ENCODE assay signal across 8 cellular contexts in the genomic region with DNA sequence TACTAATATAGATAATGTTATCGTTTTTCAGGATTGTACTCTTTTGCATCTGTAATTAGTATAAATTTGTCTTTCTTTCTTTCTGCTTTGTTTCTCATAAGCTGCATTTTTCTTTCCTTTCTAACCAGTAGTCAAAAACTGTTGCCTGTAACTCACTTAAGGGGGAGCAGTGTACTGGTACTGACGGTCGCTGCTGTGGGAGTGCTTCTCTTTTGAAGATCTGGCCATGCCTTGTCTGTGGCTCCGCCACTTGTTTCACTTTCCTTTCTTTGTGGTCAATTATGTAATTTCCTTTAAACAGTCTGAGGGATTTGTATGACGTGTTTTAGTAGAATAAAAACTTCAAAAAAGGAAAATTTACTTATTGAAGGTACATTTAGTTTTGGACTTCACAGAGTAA. TPM values are rescaled to one million over a fixed set of nuclear protein-coding genes. Genes with fewer than 3 reads are reported as not detected.
DNase-seq lines count a peak whose midpoint lies in the region; ATAC-seq and TF ChIP-seq lines count a peak whose summit lies in the region.

No MANE protein-coding gene starts in this region.

- no peaks in the 10 kb centered on the region for H3K4me1 Mint-ChIP-seq in H9

- no peak overlapping the region for H2BK120ac ChIP-seq in H9 (ENCODE audit: low read depth, low read length, poor library complexity, severe bottlenecking)

- intact Hi-C loops in PC-9 (cut with micrococcal nuclease; ENCODE audit: unreplicated experiment), result no loop called here

- TF ChIP-seq CTCF in GM12874 (IDR thresholded peaks at IDR 0.05; ENCODE audit: insufficient read depth, low read depth, low read length) (0 out of 2 replicates have a peak, but pooled peaks have one; percentile 17), OCI-LY3 (IDR thresholded peaks at IDR 0.05; ENCODE audit: low read depth, low read length) (peak; percentile 36), PC-9 (conservative IDR thresholded peaks at IDR 0.05) (no peak), H9 (conservative IDR thresholded peaks at IDR 0.05) (no peak)

- H4K8ac ChIP-seq in H9 (replicated peaks; ENCODE audit: insufficient read length, low read depth, low read length), result no peak overlapping the region

- no peaks in the 10 kb centered on the region; the same call in 1 of the 2 replicates for H3F3A ChIP-seq in PC-9 (ENCODE audit: insufficient read depth, low read depth)

- WGBS in H9 (ENCODE audit: extremely low coverage, insufficient read length, low lambda C conversion rate), result no CpG with 5 or more reads among the region's 5 CpGs

- BruUV-seq in PC-9 (replicated peaks; lab: Mats Ljungman, UMichigan), result no TSS peak

- no peak overlapping the region for H2BK12ac ChIP-seq in H9 (ENCODE audit: insufficient read length, low read depth, low read length)

- H3K9ac ChIP-seq in OCI-LY3 (ENCODE audit: low read length), result peak overlapping the region; percentile 20; the same call in 1 of the 2 replicates
- no peak overlapping the region for H3K9ac ChIP-seq in H9 (ENCODE audit: extremely low read depth, insufficient read length, low read length)

- H3K79me2 ChIP-seq in OCI-LY3 (ENCODE audit: low read length), result no peaks in the 10 kb centered on the region
- no peaks in the 10 kb centered on the region for H3K79me2 ChIP-seq in PC-9 (ENCODE audit: low read depth)
- no peaks in the 10 kb centered on the region for H3K79me2 ChIP-seq in H9 (ENCODE audit: insufficient read depth, low read length)

- H4K91ac ChIP-seq in H9 (ENCODE audit: insufficient read length, low read depth, low read length), result no peak overlapping the region

- H3K14ac ChIP-seq in H9 (ENCODE audit: insufficient read depth, low read length), result no peak overlapping the region

- H3K23ac ChIP-seq in H9 (ENCODE audit: insufficient read length, low read depth, low read length), result no peak overlapping the region

- H3K4me3 ChIP-seq in OCI-LY3 (ENCODE audit: low read length) (peak overlapping the region; percentile 1; the same call in 1 of the 2 replicates), PC-9 (no peak overlapping the region)

- H3K36me3 ChIP-seq in OCI-LY3 (replicated peaks; ENCODE audit: low read depth, low read length), result peaks cover 81% of the 10 kb centered on the region
- H3K36me3 ChIP-seq in PC-9 (ENCODE audit: low read depth), result peaks cover 58% of the 10 kb centered on the region; the same call in 1 of the 2 replicates

- no peak overlapping the region for H3K4ac ChIP-seq in H9 (ENCODE audit: low read depth, low read length)

- H3K27ac Mint-ChIP-seq in H9, result no peak overlapping the region

- no peak overlapping the region for H2AFZ ChIP-seq in OCI-LY3 (ENCODE audit: low read depth, low read length)
- no peak overlapping the region for H2AFZ ChIP-seq in PC-9
- H2AFZ ChIP-seq in H9 (ENCODE audit: low read length), result no peak overlapping the region

- peak overlapping the region; percentile 54 for H3K4me2 ChIP-seq in OCI-LY3 (ENCODE audit: low read length)
- H3K4me2 ChIP-seq in PC-9, result no peak overlapping the region
- no peak overlapping the region for H3K4me2 ChIP-seq in H9 (ENCODE audit: insufficient read depth, insufficient read length, low read length)

- no peak overlapping the region for H2BK5ac ChIP-seq in H9 (ENCODE audit: insufficient read length, low read length)

- no peaks in the 10 kb centered on the region for H3K9me2 ChIP-seq in PC-9 (ENCODE audit: insufficient read depth)

- peaks cover 31 to 91% (median 85%) of the 10 kb centered on the region in 3 experiments; a peak in 6 of 7 replicates for H3K36me3 Mint-ChIP-seq in H9 (ENCODE audit: insufficient read depth in 1 of 3, low read depth in 3 of 3)

- H2BK15ac ChIP-seq in H9 (ENCODE audit: low read depth, low read length), result no peak overlapping the region

- DNase-seq in activated effector memory CD4-positive, alpha-beta T cell treated with anti-CD3 and anti-CD28 coated beads, Interleukin-2, amount 50 U/mL, for 16 hours, result peak; percentile 88
- DNase-seq in myocyte (ENCODE audit: low read depth) (peak; percentile 6), PC-9 (no peak), H9 (no peak), NCI-H526 (lab: John Stamatoyannopoulos, UW) (no peak)

- H3K27me3 ChIP-seq in OCI-LY3 (ENCODE audit: low read depth, low read length), result no peaks in the 10 kb centered on the region
- H3K27me3 ChIP-seq in PC-9 (ENCODE audit: insufficient read depth, low read depth), result no peaks in the 10 kb centered on the region
- H3K27me3 ChIP-seq in H9 (ENCODE audit: insufficient read depth, low read length), result no peaks in the 10 kb centered on the region

- H4K20me1 ChIP-seq in OCI-LY3 (ENCODE audit: insufficient read depth, low read length) (peaks cover 13% of the 10 kb centered on the region; the same call in 1 of the 2 replicates), PC-9 (ENCODE audit: insufficient read depth) (no peaks in the 10 kb centered on the region), H9 (ENCODE audit: control insufficient read depth, insufficient read depth, insufficient read length) (no peaks in the 10 kb centered on the region)

- H4K5ac ChIP-seq in H9 (ENCODE audit: insufficient read length, low read depth, low read length), result no peak overlapping the region

- no peak overlapping the region for H3K56ac ChIP-seq in H9 (ENCODE audit: insufficient read length, low read depth, low read length)

- H3K23me2 ChIP-seq in H9 (ENCODE audit: insufficient read length, low read depth, low read length, poor library complexity, severe bottlenecking), result no peaks in the 10 kb centered on the region

- peak; percentile 97 for ATAC-seq in HG02642 (IDR thresholded peaks at IDR 0.05; ENCODE audit: poor library complexity, unreplicated experiment)

- no peak overlapping the region for H2AK5ac ChIP-seq in H9 (ENCODE audit: insufficient read length, low read length)

- peak overlapping the region; percentile 46 for H3K27ac ChIP-seq in OCI-LY3 (ENCODE audit: low read length)
- no peak overlapping the region for H3K27ac ChIP-seq in PC-9
- H3K27ac ChIP-seq in H9 (ENCODE audit: insufficient read length, low read depth, low read length), result no peak overlapping the region

- POLR2A ChIA-PET in PC-9 (lab: Charles Lee; ENCODE audit: unreplicated experiment), result interaction anchor here (0.6 kb wide), 1 partner anchor 1083 kb away, joined by 3 read pairs; no protein-coding TSS in a partner anchor

- H3K9me3 ChIP-seq in OCI-LY3 (ENCODE audit: insufficient read depth, low read length) (no peaks in the 10 kb centered on the region), PC-9 (ENCODE audit: insufficient read depth, low read depth) (no peaks in the 10 kb centered on the region), H9 (ENCODE audit: control insufficient read depth, low read depth, low read length) (no peaks in the 10 kb centered on the region)

- H3K79me1 ChIP-seq in H9 (ENCODE audit: insufficient read depth, low read depth, low read length, poor library complexity, severe bottlenecking), result no peaks in the 10 kb centered on the region

- H3K4me1 ChIP-seq in OCI-LY3 (ENCODE audit: low read length) (peaks cover 34% of the 10 kb centered on the region), PC-9 (replicated peaks; ENCODE audit: insufficient read depth) (no peaks in the 10 kb centered on the region), H9 (ENCODE audit: insufficient read depth, low read length) (no peaks in the 10 kb centered on the region)

- no peak overlapping the region for H2BK20ac ChIP-seq in H9 (ENCODE audit: low read depth, low read length, poor library complexity, severe bottlenecking)

- H3K4me3 Mint-ChIP-seq in H9, result no peak overlapping the region

- no peaks in the 10 kb centered on the region for H3K9me3 Mint-ChIP-seq in H9

- no peak overlapping the region for H3K18ac ChIP-seq in H9 (ENCODE audit: insufficient read length, low read depth, low read length)

- H3K27me3 Mint-ChIP-seq in H9 (ENCODE audit: low read depth), result no peaks in the 10 kb centered on the region

- CTCF ChIA-PET in PC-9 (lab: Charles Lee), result no interaction called here

- H3T11ph ChIP-seq in H9 (ENCODE audit: low read length), result no peak overlapping the region

RNA-seq across cellular contexts. Expression of a gene that starts 37.0 kb away (rescaled TPM):
- total RNA-seq in myocyte (44.4 and 59.0 TPM in 2 replicates), PC-9 (2021) (61.3 and 65.1 TPM in 2 replicates), H9 (2021) (55.2 and 55.5 TPM in 2 replicates)
- 25.2 TPM for polyA plus RNA-seq in myocyte (2012)

RNA-seq across cellular contexts. Expression of a gene that starts 57.4 kb away (rescaled TPM):
- total RNA-seq in myocyte, result 25.9 and 30.4 TPM in 2 replicates
- 42.0 TPM for polyA plus RNA-seq in myocyte (2012)
- total RNA-seq in PC-9 (2021), result 47.9 and 60.0 TPM in 2 replicates
- total RNA-seq in H9 (2021), result 91.1 and 92.8 TPM in 2 replicates

RNA-seq across cellular contexts. Expression of a gene that starts 57.5 kb away (rescaled TPM):
- total RNA-seq in myocyte (56.0 and 67.7 TPM in 2 replicates), PC-9 (2021) (64.3 and 99.1 TPM in 2 replicates), H9 (2021) (27.8 and 28.2 TPM in 2 replicates)
- 18.7 TPM for polyA plus RNA-seq in myocyte (2012)

Comparison
In these comparisons a context has a peak if more than half of its experiments do, and no peak if none do; other contexts are left out.
1. CTCF ChIP-seq: peak in GM12874 (single experiment) and OCI-LY3 (single experiment); none in PC-9 (single experiment) and H9 (single experiment).
2. DNase-seq: peak in activated effector memory CD4-positive, alpha-beta T cell treated with anti-CD3 and anti-CD28 coated beads, Interleukin-2, amount 50 U/mL, for 16 hours (single experiment) and myocyte (single experiment); none in PC-9 (0 of 2), H9 (single experiment) and NCI-H526 (0 of 2).